26 cellular contexts compared by ENCODE assay signal in the genomic region with DNA sequence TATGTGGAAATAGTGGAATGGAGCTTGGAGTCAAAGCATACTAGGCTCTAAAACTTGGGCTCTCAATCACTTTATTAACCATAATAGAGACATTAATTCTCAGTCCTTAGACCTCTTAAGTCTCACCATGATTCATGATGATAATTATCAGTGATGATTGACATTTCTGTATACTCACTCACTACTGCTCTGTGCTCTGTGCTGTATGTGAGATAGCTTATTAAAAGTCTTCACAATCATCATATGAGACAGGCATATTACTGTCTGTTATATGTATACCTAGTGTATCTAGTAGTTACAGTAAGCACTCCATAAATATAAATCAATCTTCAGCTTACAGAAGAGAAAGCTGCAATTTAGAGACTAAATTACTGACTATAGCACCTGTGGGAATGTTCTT.
"Had no signal": no experiment of that assay in that cellular context is flagged by ENCODE, and none has a peak within 500 bp of the region (broad histone marks: within the 10 kb centered on the region; RNA-seq: fewer than 3 reads in every experiment).

No MANE protein-coding gene starts in this region.

- H3K27ac ChIP-seq: SJCRH30, SK-N-MC, WERI-Rb-1 had no signal

- H3K27me3 Mint-ChIP-seq: activated CD4-positive, alpha-beta memory T cell treated with anti-CD3 and anti-CD28 coated beads, Interleukin-2, amount 10 ng/mL, durations not matched to agents 7 days and 5 days; activated CD8-positive, alpha-beta memory T cell treated with anti-CD3 and anti-CD28 coated beads, Interleukin-2, amount 10 ng/mL, durations not matched to agents 7 days and 5 days; activated naive CD4-positive, alpha-beta T cell treated with anti-CD3 and anti-CD28 coated beads, Interleukin-2, amount 10 ng/mL, durations not matched to agents 7 days and 5 days; activated naive CD8-positive, alpha-beta T cell; activated naive CD8-positive, alpha-beta T cell treated with anti-CD3 and anti-CD28 coated beads, Interleukin-2, amount 50 U/mL, for 24 hours had no signal

- H3K9me3 Mint-ChIP-seq: activated naive CD8-positive, alpha-beta T cell treated with anti-CD3 and anti-CD28 coated beads, Interleukin-2, amount 50 U/mL, for 24 hours had no signal

- H3K36me3 ChIP-seq: SJCRH30, WERI-Rb-1 had no signal

- H3K4me3 Mint-ChIP-seq: activated CD4-positive, alpha-beta memory T cell treated with anti-CD3 and anti-CD28 coated beads, Interleukin-2, amount 10 ng/mL, durations not matched to agents 7 days and 5 days; activated CD8-positive, alpha-beta memory T cell treated with anti-CD3 and anti-CD28 coated beads, Interleukin-2, amount 10 ng/mL, durations not matched to agents 7 days and 5 days; activated naive CD4-positive, alpha-beta T cell treated with anti-CD3 and anti-CD28 coated beads, Interleukin-2, amount 10 ng/mL, durations not matched to agents 7 days and 5 days; activated naive CD8-positive, alpha-beta T cell; activated naive CD8-positive, alpha-beta T cell treated with anti-CD3 and anti-CD28 coated beads, Interleukin-2, amount 50 U/mL, for 24 hours had no signal

- H3K36me3 Mint-ChIP-seq: activated CD8-positive, alpha-beta memory T cell treated with anti-CD3 and anti-CD28 coated beads, Interleukin-2, amount 10 ng/mL, durations not matched to agents 7 days and 5 days; activated naive CD4-positive, alpha-beta T cell treated with anti-CD3 and anti-CD28 coated beads, Interleukin-2, amount 10 ng/mL, durations not matched to agents 7 days and 5 days; activated naive CD8-positive, alpha-beta T cell had no signal

- H3K27ac Mint-ChIP-seq: activated CD4-positive, alpha-beta memory T cell treated with anti-CD3 and anti-CD28 coated beads, Interleukin-2, amount 10 ng/mL, durations not matched to agents 7 days and 5 days; activated CD8-positive, alpha-beta memory T cell treated with anti-CD3 and anti-CD28 coated beads, Interleukin-2, amount 10 ng/mL, durations not matched to agents 7 days and 5 days; activated naive CD4-positive, alpha-beta T cell treated with anti-CD3 and anti-CD28 coated beads, Interleukin-2, amount 10 ng/mL, durations not matched to agents 7 days and 5 days; activated naive CD8-positive, alpha-beta T cell; activated naive CD8-positive, alpha-beta T cell treated with anti-CD3 and anti-CD28 coated beads, Interleukin-2, amount 50 U/mL, for 24 hours had no signal

- ATAC-seq: activated CD8-positive, alpha-beta memory T cell treated with anti-CD3 and anti-CD28 coated beads, Interleukin-2, amount 10 ng/mL, durations not matched to agents 7 days and 5 days; activated naive CD8-positive, alpha-beta T cell treated with anti-CD3 and anti-CD28 coated beads, Interleukin-2, amount 50 U/mL, for 24 hours; K562 had no signal

- H3K4me1 Mint-ChIP-seq: activated CD4-positive, alpha-beta memory T cell treated with anti-CD3 and anti-CD28 coated beads, Interleukin-2, amount 10 ng/mL, durations not matched to agents 7 days and 5 days; activated CD8-positive, alpha-beta memory T cell treated with anti-CD3 and anti-CD28 coated beads, Interleukin-2, amount 10 ng/mL, durations not matched to agents 7 days and 5 days; activated naive CD4-positive, alpha-beta T cell treated with anti-CD3 and anti-CD28 coated beads, Interleukin-2, amount 10 ng/mL, durations not matched to agents 7 days and 5 days; activated naive CD8-positive, alpha-beta T cell treated with anti-CD3 and anti-CD28 coated beads, Interleukin-2, amount 50 U/mL, for 24 hours had no signal

- H3K4me3 ChIP-seq: K562, SJCRH30, SK-N-MC had no signal

- DNase-seq: activated CD4-positive, alpha-beta memory T cell treated with anti-CD3 and anti-CD28 coated beads, Interleukin-2, amount 10 ng/mL, durations not matched to agents 7 days and 5 days; activated CD4-positive, alpha-beta T cell treated with anti-CD3 and anti-CD28 coated beads for 1 hour; activated CD4-positive, alpha-beta T cell treated with anti-CD3 and anti-CD28 coated beads for 48 hours; activated CD4-positive, CD25-positive, alpha-beta regulatory T cell; activated CD8-positive, alpha-beta memory T cell treated with anti-CD3 and anti-CD28 coated beads for 24 hours; activated CD8-positive, alpha-beta memory T cell treated with anti-CD3 and anti-CD28 coated beads, Interleukin-2, amount 10 ng/mL, durations not matched to agents 7 days and 5 days; activated CD8-positive, alpha-beta memory T cell treated with anti-CD3 and anti-CD28 coated beads, Interleukin-2, amount 50 U/mL, for 48 hours; activated effector memory CD4-positive, alpha-beta T cell treated with Interleukin-2 at 50 U/mL for 16 hours; activated naive CD4-positive, alpha-beta T cell treated with anti-CD3 and anti-CD28 coated beads, Interleukin-2, amount 10 ng/mL, durations not matched to agents 7 days and 5 days; activated naive CD8-positive, alpha-beta T cell treated with anti-CD3 and anti-CD28 coated beads, Interleukin-2, amount 50 U/mL, for 24 hours; activated T-cell treated with anti-CD3 and anti-CD28 coated beads, Interleukin-2, amount 50 U/mL, for 48 hours; anterior cingulate cortex; NCI-H1092 treated with DMSO at 0.1 percent for 48 hours; NCI-H146; NCI-H187; NCI-H2107; NCI-H2171; NCI-H345; NCI-H524 treated with DMSO at 0.1 percent for 48 hours; SHP77; SJCRH30; T1000; WERI-Rb-1 had no signal

- H3K9me3 ChIP-seq: SJCRH30 had no signal

- H3K4me1 ChIP-seq: SJCRH30 had no signal
